Comparison of ENCODE assay signal across 1 cellular context in the genomic region with DNA sequence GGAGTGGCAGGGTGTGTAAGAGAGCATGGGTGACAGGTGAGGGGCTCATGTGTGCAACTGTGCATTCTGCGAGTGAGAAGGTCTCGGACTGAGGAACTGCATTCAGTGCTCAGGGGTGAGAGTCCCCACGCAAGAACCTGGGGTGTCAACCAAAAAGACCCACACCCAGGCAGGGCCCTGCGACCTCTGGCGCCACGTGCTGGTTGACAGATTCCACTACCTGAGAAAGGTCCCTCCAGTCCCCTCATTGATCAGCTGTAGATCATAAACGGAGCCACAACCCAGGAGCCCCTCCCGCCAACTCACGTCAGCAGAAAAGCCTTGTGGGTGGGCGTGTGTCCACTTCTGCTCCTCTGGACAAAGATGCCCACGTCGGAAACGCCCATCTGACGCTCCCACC.
TF ChIP-seq lines count a peak whose summit lies in the region.

No MANE protein-coding gene starts in this region.

TF ChIP-seq in H1, 55 proteins besides CTCF, POLR2A, EP300 and RAD21 (continued from another document):
- TF ChIP-seq ATF2 (IDR thresholded peaks at IDR 0.05; ENCODE audit: low read length) (no peak), USF2 (IDR thresholded peaks at IDR 0.05; ENCODE audit: low read length) (no peak), TAF1 (IDR thresholded peaks at IDR 0.05; ENCODE audit: low read depth, low read length) (no peak), SP1 (IDR thresholded peaks at IDR 0.05; ENCODE audit: low read depth, low read length) (no peak), SP2 (IDR thresholded peaks at IDR 0.05; ENCODE audit: low read length) (no peak), SIX5 (IDR thresholded peaks at IDR 0.05; ENCODE audit: low read depth, low read length) (no peak), CREB1 (IDR thresholded peaks at IDR 0.05) (no peak), SUZ12 (IDR thresholded peaks at IDR 0.05; ENCODE audit: low read length) (no peak), POLR2AphosphoS5 (IDR thresholded peaks at IDR 0.05; ENCODE audit: low read depth, low read length) (no peak), NANOG (IDR thresholded peaks at IDR 0.05; ENCODE audit: insufficient read depth, low read depth, low read length, poor library complexity, severe bottlenecking) (no peak), KDM4A (IDR thresholded peaks at IDR 0.05; ENCODE audit: low read depth, low read length, severe bottlenecking) (no peak), SRF (IDR thresholded peaks at IDR 0.05; ENCODE audit: low read depth, low read length) (no peak), BRCA1 (IDR thresholded peaks at IDR 0.05; ENCODE audit: low read depth, low read length) (no peak), MAX (IDR thresholded peaks at IDR 0.05) (no peak), SIN3A (conservative IDR thresholded peaks at IDR 0.05 in 1 of 2, IDR thresholded peaks at IDR 0.05 in 1 of 2; ENCODE audit: low read depth in 1 of 2, low read length in 2 of 2) (no peak), HDAC2 (IDR thresholded peaks at IDR 0.05; ENCODE audit: borderline replicate concordance in 1 of 2, low read depth in 2 of 2, low read length in 2 of 2) (no peak), KDM1A (IDR thresholded peaks at IDR 0.05; ENCODE audit: borderline replicate concordance, low read length) (no peak)
- TF ChIP-seq, protein P1, sequence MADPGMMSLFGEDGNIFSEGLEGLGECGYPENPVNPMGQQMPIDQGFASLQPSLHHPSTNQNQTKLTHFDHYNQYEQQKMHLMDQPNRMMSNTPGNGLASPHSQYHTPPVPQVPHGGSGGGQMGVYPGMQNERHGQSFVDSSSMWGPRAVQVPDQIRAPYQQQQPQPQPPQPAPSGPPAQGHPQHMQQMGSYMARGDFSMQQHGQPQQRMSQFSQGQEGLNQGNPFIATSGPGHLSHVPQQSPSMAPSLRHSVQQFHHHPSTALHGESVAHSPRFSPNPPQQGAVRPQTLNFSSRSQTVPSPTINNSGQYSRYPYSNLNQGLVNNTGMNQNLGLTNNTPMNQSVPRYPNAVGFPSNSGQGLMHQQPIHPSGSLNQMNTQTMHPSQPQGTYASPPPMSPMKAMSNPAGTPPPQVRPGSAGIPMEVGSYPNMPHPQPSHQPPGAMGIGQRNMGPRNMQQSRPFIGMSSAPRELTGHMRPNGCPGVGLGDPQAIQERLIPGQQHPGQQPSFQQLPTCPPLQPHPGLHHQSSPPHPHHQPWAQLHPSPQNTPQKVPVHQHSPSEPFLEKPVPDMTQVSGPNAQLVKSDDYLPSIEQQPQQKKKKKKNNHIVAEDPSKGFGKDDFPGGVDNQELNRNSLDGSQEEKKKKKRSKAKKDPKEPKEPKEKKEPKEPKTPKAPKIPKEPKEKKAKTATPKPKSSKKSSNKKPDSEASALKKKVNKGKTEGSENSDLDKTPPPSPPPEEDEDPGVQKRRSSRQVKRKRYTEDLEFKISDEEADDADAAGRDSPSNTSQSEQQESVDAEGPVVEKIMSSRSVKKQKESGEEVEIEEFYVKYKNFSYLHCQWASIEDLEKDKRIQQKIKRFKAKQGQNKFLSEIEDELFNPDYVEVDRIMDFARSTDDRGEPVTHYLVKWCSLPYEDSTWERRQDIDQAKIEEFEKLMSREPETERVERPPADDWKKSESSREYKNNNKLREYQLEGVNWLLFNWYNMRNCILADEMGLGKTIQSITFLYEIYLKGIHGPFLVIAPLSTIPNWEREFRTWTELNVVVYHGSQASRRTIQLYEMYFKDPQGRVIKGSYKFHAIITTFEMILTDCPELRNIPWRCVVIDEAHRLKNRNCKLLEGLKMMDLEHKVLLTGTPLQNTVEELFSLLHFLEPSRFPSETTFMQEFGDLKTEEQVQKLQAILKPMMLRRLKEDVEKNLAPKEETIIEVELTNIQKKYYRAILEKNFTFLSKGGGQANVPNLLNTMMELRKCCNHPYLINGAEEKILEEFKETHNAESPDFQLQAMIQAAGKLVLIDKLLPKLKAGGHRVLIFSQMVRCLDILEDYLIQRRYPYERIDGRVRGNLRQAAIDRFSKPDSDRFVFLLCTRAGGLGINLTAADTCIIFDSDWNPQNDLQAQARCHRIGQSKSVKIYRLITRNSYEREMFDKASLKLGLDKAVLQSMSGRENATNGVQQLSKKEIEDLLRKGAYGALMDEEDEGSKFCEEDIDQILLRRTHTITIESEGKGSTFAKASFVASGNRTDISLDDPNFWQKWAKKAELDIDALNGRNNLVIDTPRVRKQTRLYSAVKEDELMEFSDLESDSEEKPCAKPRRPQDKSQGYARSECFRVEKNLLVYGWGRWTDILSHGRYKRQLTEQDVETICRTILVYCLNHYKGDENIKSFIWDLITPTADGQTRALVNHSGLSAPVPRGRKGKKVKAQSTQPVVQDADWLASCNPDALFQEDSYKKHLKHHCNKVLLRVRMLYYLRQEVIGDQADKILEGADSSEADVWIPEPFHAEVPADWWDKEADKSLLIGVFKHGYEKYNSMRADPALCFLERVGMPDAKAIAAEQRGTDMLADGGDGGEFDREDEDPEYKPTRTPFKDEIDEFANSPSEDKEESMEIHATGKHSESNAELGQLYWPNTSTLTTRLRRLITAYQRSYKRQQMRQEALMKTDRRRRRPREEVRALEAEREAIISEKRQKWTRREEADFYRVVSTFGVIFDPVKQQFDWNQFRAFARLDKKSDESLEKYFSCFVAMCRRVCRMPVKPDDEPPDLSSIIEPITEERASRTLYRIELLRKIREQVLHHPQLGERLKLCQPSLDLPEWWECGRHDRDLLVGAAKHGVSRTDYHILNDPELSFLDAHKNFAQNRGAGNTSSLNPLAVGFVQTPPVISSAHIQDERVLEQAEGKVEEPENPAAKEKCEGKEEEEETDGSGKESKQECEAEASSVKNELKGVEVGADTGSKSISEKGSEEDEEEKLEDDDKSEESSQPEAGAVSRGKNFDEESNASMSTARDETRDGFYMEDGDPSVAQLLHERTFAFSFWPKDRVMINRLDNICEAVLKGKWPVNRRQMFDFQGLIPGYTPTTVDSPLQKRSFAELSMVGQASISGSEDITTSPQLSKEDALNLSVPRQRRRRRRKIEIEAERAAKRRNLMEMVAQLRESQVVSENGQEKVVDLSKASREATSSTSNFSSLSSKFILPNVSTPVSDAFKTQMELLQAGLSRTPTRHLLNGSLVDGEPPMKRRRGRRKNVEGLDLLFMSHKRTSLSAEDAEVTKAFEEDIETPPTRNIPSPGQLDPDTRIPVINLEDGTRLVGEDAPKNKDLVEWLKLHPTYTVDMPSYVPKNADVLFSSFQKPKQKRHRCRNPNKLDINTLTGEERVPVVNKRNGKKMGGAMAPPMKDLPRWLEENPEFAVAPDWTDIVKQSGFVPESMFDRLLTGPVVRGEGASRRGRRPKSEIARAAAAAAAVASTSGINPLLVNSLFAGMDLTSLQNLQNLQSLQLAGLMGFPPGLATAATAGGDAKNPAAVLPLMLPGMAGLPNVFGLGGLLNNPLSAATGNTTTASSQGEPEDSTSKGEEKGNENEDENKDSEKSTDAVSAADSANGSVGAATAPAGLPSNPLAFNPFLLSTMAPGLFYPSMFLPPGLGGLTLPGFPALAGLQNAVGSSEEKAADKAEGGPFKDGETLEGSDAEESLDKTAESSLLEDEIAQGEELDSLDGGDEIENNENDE (IDR thresholded peaks at IDR 0.05; ENCODE audit: insufficient replicate concordance, low read length): no peak
TF ChIP-seq in H1: peak in this region for 0.
